ENCODE assay signal across 8 cellular contexts in genomic region chr6:131116755-131117360, GRCh38. TPM values are rescaled to one million over a fixed set of nuclear protein-coding genes. Genes with fewer than 3 reads are reported as not detected.
DNase-seq lines count a peak whose midpoint lies in the region; ATAC-seq, FAIRE-seq and TF ChIP-seq lines count a peak whose summit lies in the region.

No MANE protein-coding gene starts in this region.

- TF ChIP-seq CTCF in AG10803 (conservative IDR thresholded peaks at IDR 0.05; ENCODE audit: low read length), result peak; percentile 61
- TF ChIP-seq CTCF in OCI-LY3 (IDR thresholded peaks at IDR 0.05; ENCODE audit: low read depth, low read length), result peak; percentile 36
- peak; percentile 57 for TF ChIP-seq CTCF in epithelial cell of proximal tubule (conservative IDR thresholded peaks at IDR 0.05; ENCODE audit: low read depth, low read length)
- TF ChIP-seq CTCF in prostate gland (IDR thresholded peaks at IDR 0.05), result peak in 3 of 4 experiments; percentile 53 to 75 (median 59)

- H3K27me3 ChIP-seq in OCI-LY3 (ENCODE audit: low read depth, low read length) (no peaks in the 10 kb centered on the region), prostate gland (replicated peaks; ENCODE audit: insufficient read depth) (no peaks in the 10 kb centered on the region)

- TF ChIP-seq POLR2A in prostate gland (IDR thresholded peaks at IDR 0.05), result no peak

- no peaks in the 10 kb centered on the region for H3K79me2 ChIP-seq in OCI-LY3 (ENCODE audit: low read length)

- peak; percentile 80 for FAIRE-seq in GM18507 (lab: Jason Lieb, UNC)

- no peak for ATAC-seq in GM21717 (IDR thresholded peaks at IDR 0.05; ENCODE audit: unreplicated experiment)

- 50% methylated on average over 4 of the region's 4 CpGs for WGBS in prostate gland

- H4K20me1 ChIP-seq in OCI-LY3 (ENCODE audit: insufficient read depth, low read length), result no peaks in the 10 kb centered on the region

- H3K4me2 ChIP-seq in OCI-LY3 (ENCODE audit: low read length), result no peak overlapping the region

- H3K9me3 ChIP-seq in OCI-LY3 (ENCODE audit: insufficient read depth, low read length), result no peaks in the 10 kb centered on the region
- H3K9me3 ChIP-seq in prostate gland, result no peaks in the 10 kb centered on the region

- intact Hi-C loops in prostate gland (cut with DNase I), result loop anchor here (2.0 kb wide), 1 partner anchor 232 kb away; no protein-coding TSS in a partner anchor

- H3K27ac ChIP-seq in OCI-LY3 (ENCODE audit: low read length) (no peak overlapping the region), prostate gland (no peak overlapping the region)

- H3K4me1 ChIP-seq in OCI-LY3 (ENCODE audit: low read length) (no peaks in the 10 kb centered on the region), prostate gland (replicated peaks) (no peaks in the 10 kb centered on the region)

- H3K4me3 ChIP-seq in AG10803 (ENCODE audit: low read length) (no peak overlapping the region), OCI-LY3 (ENCODE audit: low read length) (no peak overlapping the region), epithelial cell of proximal tubule (ENCODE audit: low read depth, low read length) (no peak overlapping the region), prostate gland (no peak overlapping the region)

- no peak overlapping the region for H2AFZ ChIP-seq in OCI-LY3 (ENCODE audit: low read depth, low read length)

- H3K9ac ChIP-seq in OCI-LY3 (ENCODE audit: low read length), result no peak overlapping the region

- DNase-seq in AG10803 (ENCODE audit: low read depth) (peak; percentile 63), GM18507 (ENCODE audit: extremely low spot score, insufficient read length, low read depth) (no peak), epithelial cell of proximal tubule (ENCODE audit: low read depth) (no peak), prostate gland (ENCODE audit: low spot score) (no peak), UCSD-AML1 (lab: John Stamatoyannopoulos, UW; ENCODE audit: unreplicated experiment) (no peak)
- no peak for DNase-seq in activated effector memory CD4-positive, alpha-beta T cell treated with anti-CD3 and anti-CD28 coated beads, Interleukin-2, amount 50 U/mL, for 16 hours

- H3K36me3 ChIP-seq in OCI-LY3 (replicated peaks; ENCODE audit: low read depth, low read length), result no peaks in the 10 kb centered on the region
- no peaks in the 10 kb centered on the region for H3K36me3 ChIP-seq in prostate gland

RNA-seq across cellular contexts. Expression of gene AKAP7, which starts 18.4 kb away (rescaled TPM):
- total RNA-seq in epithelial cell of proximal tubule, result 2.5 and 3.5 TPM in 2 replicates
- 10 to 100 TPM; 23.7 to 34.3 TPM for total RNA-seq in prostate gland

RNA-seq across cellular contexts. Expression of gene EPB41L2, which starts 53.8 kb away (rescaled TPM):
- total RNA-seq in epithelial cell of proximal tubule, result 38.3 and 67.1 TPM in 2 replicates
- 100 to 1,000 TPM in 1 of 2 donors, 10 to 100 TPM in 1; 11.9 to 105 TPM for total RNA-seq in prostate gland
